ENCODE assay signal across 8 cellular contexts in the genomic region with DNA sequence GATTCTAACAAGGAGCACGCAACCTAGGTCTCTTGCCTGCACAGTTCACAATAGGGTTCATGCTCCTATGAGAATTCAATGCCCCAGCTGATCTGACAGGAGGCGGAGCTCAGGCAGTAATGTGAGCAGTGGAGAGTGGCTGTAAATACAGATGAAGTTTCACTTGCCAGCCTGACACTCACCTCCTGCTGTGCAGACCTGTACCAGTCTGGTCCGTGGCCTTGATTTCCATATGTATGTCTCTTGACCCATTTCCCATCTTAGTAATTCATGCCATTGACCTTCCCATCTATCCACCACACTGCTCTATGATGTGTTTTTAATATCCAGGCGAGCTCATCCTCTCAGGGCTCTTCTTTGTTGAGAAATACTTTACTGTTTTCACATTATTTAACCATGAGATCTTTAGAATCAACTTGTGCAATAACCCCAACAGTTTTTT.
DNase-seq lines count a peak whose midpoint lies in the region; ATAC-seq and TF ChIP-seq lines count a peak whose summit lies in the region.

No MANE protein-coding gene starts in this region.

- H3K4me1 ChIP-seq in breast epithelium (no peaks in the 10 kb centered on the region), upper lobe of right lung (peaks cover 12% of the 10 kb centered on the region), osteoblast (ENCODE audit: insufficient read depth, low read length) (no peaks in the 10 kb centered on the region)

- TF ChIP-seq POLR2A in breast epithelium (IDR thresholded peaks at IDR 0.05) = no peak

- H3K9me3 Mint-ChIP-seq in MCF 10A (ENCODE audit: unreplicated experiment) = no peaks in the 10 kb centered on the region
- no peaks in the 10 kb centered on the region for H3K9me3 Mint-ChIP-seq in effector memory CD8-positive, alpha-beta T cell

- H3K4me3 Mint-ChIP-seq in MCF 10A (ENCODE audit: unreplicated experiment) = no peak overlapping the region
- H3K4me3 Mint-ChIP-seq in effector memory CD8-positive, alpha-beta T cell = no peak overlapping the region

- CTCF ChIA-PET in MCF 10A (lab: Yijun Ruan, JAX) = interaction anchor here (0.9 to 2.3 kb wide), 2 partner anchors 10 to 96 kb away, joined by 3 to 5 read pairs; no protein-coding TSS in a partner anchor

- H3K4me3 ChIP-seq in breast epithelium (no peak overlapping the region), upper lobe of right lung (no peak overlapping the region), osteoblast (ENCODE audit: insufficient read depth, low read length) (no peak overlapping the region)

- peak; percentile 70 for DNase-seq in MCF 10A (ENCODE audit: unreplicated experiment)
- no peak for DNase-seq in breast epithelium (ENCODE audit: low spot score in 2 of 2)
- DNase-seq in NCI-H1694 (lab: John Stamatoyannopoulos, UW) = peak; percentile 79
- DNase-seq in effector memory CD8-positive, alpha-beta T cell = no peak
- no peak for DNase-seq in upper lobe of right lung
- DNase-seq in osteoblast (ENCODE audit: insufficient read length, low spot score, missing footprints) = no peak
- DNase-seq in GM13977 (ENCODE audit: low spot score) = no peak

- POLR2A ChIA-PET in MCF 10A (lab: Yijun Ruan, JAX) = interaction anchor here (0.6 to 1.7 kb wide), 7 partner anchors 9 to 795 kb away, joined by 3 to 5 read pairs (median 3); no protein-coding TSS in a partner anchor

- in situ Hi-C loops in GM13977 (cut with MboI; ENCODE audit: low pct_unique_long_range_greater_than_20kb, low sequenced_read_pairs, unreplicated experiment) = no loop called here

- H3K79me2 ChIP-seq in osteoblast (ENCODE audit: insufficient read depth, low read length) = peaks cover 44% of the 10 kb centered on the region

- H3K27me3 ChIP-seq in breast epithelium (no peaks in the 10 kb centered on the region), upper lobe of right lung (no peaks in the 10 kb centered on the region), osteoblast (ENCODE audit: insufficient read depth, low read length) (no peaks in the 10 kb centered on the region)

- H2AFZ ChIP-seq in osteoblast (ENCODE audit: low read length) = no peak overlapping the region

- H3K27ac ChIP-seq in breast epithelium = no peak overlapping the region
- H3K27ac ChIP-seq in upper lobe of right lung = no peak overlapping the region
- H3K27ac ChIP-seq in osteoblast (ENCODE audit: low read depth, low read length) = no peak overlapping the region

- no TSS peak for BruUV-seq in MCF 10A (replicated peaks; lab: Mats Ljungman, UMichigan)

- H3K27me3 Mint-ChIP-seq in MCF 10A (ENCODE audit: insufficient read depth, unreplicated experiment) = no peaks in the 10 kb centered on the region
- no peaks in the 10 kb centered on the region for H3K27me3 Mint-ChIP-seq in effector memory CD8-positive, alpha-beta T cell

- no peak overlapping the region for H3K4me2 ChIP-seq in osteoblast (ENCODE audit: insufficient read depth, low read length)

- H3K36me3 ChIP-seq in breast epithelium (no peaks in the 10 kb centered on the region), upper lobe of right lung (peaks cover 4% of the 10 kb centered on the region), osteoblast (ENCODE audit: insufficient read depth, low read length) (no peaks in the 10 kb centered on the region)

- TF ChIP-seq CTCF in MCF 10A (IDR thresholded peaks at IDR 0.05; ENCODE audit: unreplicated experiment) (no peak), breast epithelium (IDR thresholded peaks at IDR 0.05) (no peak), upper lobe of right lung (IDR thresholded peaks at IDR 0.05) (no peak), osteoblast (IDR thresholded peaks at IDR 0.05; ENCODE audit: extremely low read depth, low read depth, low read length) (no peak), GM13977 (IDR thresholded peaks at IDR 0.05; ENCODE audit: extremely low read depth, insufficient read depth, missing control alignments) (no peak)

- ATAC-seq in HG02623 (IDR thresholded peaks at IDR 0.05; ENCODE audit: unreplicated experiment) (peak; percentile 88), upper lobe of right lung (peak; percentile 72)
- ATAC-seq in effector memory CD8-positive, alpha-beta T cell (replicated peaks) = peak; percentile 22

- peaks cover 7% of the 10 kb centered on the region for H3K36me3 Mint-ChIP-seq in MCF 10A (ENCODE audit: insufficient read depth, unreplicated experiment)
- H3K36me3 Mint-ChIP-seq in effector memory CD8-positive, alpha-beta T cell (ENCODE audit: insufficient read depth) = peaks cover 11% of the 10 kb centered on the region

- H3K9me3 ChIP-seq in breast epithelium (no peaks in the 10 kb centered on the region), upper lobe of right lung (no peaks in the 10 kb centered on the region), osteoblast (ENCODE audit: low read depth, low read length) (no peaks in the 10 kb centered on the region)

- peaks cover 12% of the 10 kb centered on the region for H4K20me1 ChIP-seq in osteoblast (ENCODE audit: insufficient read depth, low read length)

- intact Hi-C loops in MCF 10A (cut with micrococcal nuclease) = no loop called here
- intact Hi-C loops in breast epithelium (cut with DNase I; ENCODE audit: low total_unique reads) = no loop called here
- intact Hi-C loops in upper lobe of right lung (cut with DNase I) = no loop called here

- no peak overlapping the region for H3K27ac Mint-ChIP-seq in MCF 10A (ENCODE audit: low read depth, unreplicated experiment)
- H3K27ac Mint-ChIP-seq in effector memory CD8-positive, alpha-beta T cell = no peak overlapping the region

- H3K4me1 Mint-ChIP-seq in MCF 10A (ENCODE audit: insufficient read depth, unreplicated experiment) = peaks cover 20% of the 10 kb centered on the region
- H3K4me1 Mint-ChIP-seq in effector memory CD8-positive, alpha-beta T cell (ENCODE audit: low read depth in 2 of 2) = peaks cover 24 to 30% of the 10 kb centered on the region in 2 donors

Comparison
In these comparisons a context has a peak if more than half of its experiments do, and no peak if none do; other contexts are left out.
1. DNase-seq: peak in MCF 10A (single experiment) and NCI-H1694 (single experiment); none in breast epithelium (0 of 2), effector memory CD8-positive, alpha-beta T cell (0 of 3), upper lobe of right lung (single experiment), osteoblast (single experiment) and GM13977 (single experiment).
2. ATAC-seq: peak in every context shown above with its lines; median percentile 88 in HG02623; 72 in upper lobe of right lung; 22 in effector memory CD8-positive, alpha-beta T cell.